25 cellular contexts compared by ENCODE assay signal in genomic region chr6:30903236-30903635, GRCh38. TPM values are rescaled to one million over a fixed set of nuclear protein-coding genes. Genes with fewer than 3 reads are reported as not detected.
"Had no signal": no experiment of that assay in that cellular context is flagged by ENCODE, and none has a peak within 500 bp of the region (broad histone marks: within the 10 kb centered on the region; RNA-seq: fewer than 3 reads in every experiment).

No MANE protein-coding gene starts in this region.

- DNase-seq: activated CD4-positive, alpha-beta memory T cell treated with anti-CD3 and anti-CD28 coated beads, Interleukin-2, amount 10 ng/mL, durations not matched to agents 7 days and 5 days; activated CD4-positive, alpha-beta T cell treated with anti-CD3 and anti-CD28 coated beads for 4 hours; activated CD4-positive, CD25-positive, alpha-beta regulatory T cell; activated gamma-delta T cell; activated naive CD4-positive, alpha-beta T cell treated with anti-CD3 and anti-CD28 coated beads, Interleukin-2, amount 50 U/mL, for 16 hours; activated naive CD8-positive, alpha-beta T cell treated with anti-CD3 and anti-CD28 coated beads, Interleukin-2, amount 50 U/mL, for 24 hours; cerebellar nuclear complex; esophagus squamous epithelium; gastrocnemius medialis; head of caudate nucleus; left cardiac atrium; mesendoderm; nucleus accumbens; right cardiac atrium; stimulated activated CD4-positive, alpha-beta T cell treated with anti-CD3 and anti-CD28 coated beads, Interleukin-4, amount 100 ng/mL, for 4 hours; stimulated activated naive CD8-positive, alpha-beta T cell treated with anti-CD3 and anti-CD28 coated beads, Interleukin-15, amount 100 ng/mL, for 72 hours; tibial artery had no signal

- ATAC-seq: activated naive CD8-positive, alpha-beta T cell treated with anti-CD3 and anti-CD28 coated beads, Interleukin-2, amount 50 U/mL, for 24 hours; gastrocnemius medialis; left cardiac atrium; mucosa of descending colon; right cardiac atrium; stimulated activated naive CD8-positive, alpha-beta T cell treated with anti-CD3 and anti-CD28 coated beads, Interleukin-15, amount 100 ng/mL, for 72 hours had no signal

- H3K27ac ChIP-seq: coronary artery, esophagus squamous epithelium, gastrocnemius medialis, parathyroid adenoma, tibial artery had no signal

- H2AFZ ChIP-seq: parathyroid adenoma had no signal

- H3K4me3 Mint-ChIP-seq: activated CD4-positive, alpha-beta memory T cell treated with anti-CD3 and anti-CD28 coated beads, Interleukin-2, amount 10 ng/mL, durations not matched to agents 7 days and 5 days; activated naive CD8-positive, alpha-beta T cell treated with anti-CD3 and anti-CD28 coated beads, Interleukin-2, amount 50 U/mL, for 24 hours; stimulated activated naive CD8-positive, alpha-beta T cell treated with anti-CD3 and anti-CD28 coated beads, Interleukin-15, amount 100 ng/mL, for 72 hours had no signal

- H3K27me3 ChIP-seq: esophagus squamous epithelium, gastrocnemius medialis, tibial artery had no signal

- H3K4me3 ChIP-seq: coronary artery, esophagus squamous epithelium, gastrocnemius medialis, mucosa of descending colon, tibial artery had no signal

- FAIRE-seq: islet of Langerhans had no signal

- H3K9me3 ChIP-seq: esophagus squamous epithelium, gastrocnemius medialis, mucosa of descending colon, tibial artery had no signal

- H3K27me3 Mint-ChIP-seq: activated CD4-positive, alpha-beta memory T cell treated with anti-CD3 and anti-CD28 coated beads, Interleukin-2, amount 10 ng/mL, durations not matched to agents 7 days and 5 days; activated naive CD8-positive, alpha-beta T cell treated with anti-CD3 and anti-CD28 coated beads, Interleukin-2, amount 50 U/mL, for 24 hours; stimulated activated naive CD8-positive, alpha-beta T cell treated with anti-CD3 and anti-CD28 coated beads, Interleukin-15, amount 100 ng/mL, for 72 hours had no signal

- H3K9ac ChIP-seq: parathyroid adenoma had no signal

- H3K9me3 Mint-ChIP-seq: activated CD4-positive, alpha-beta memory T cell treated with anti-CD3 and anti-CD28 coated beads, Interleukin-2, amount 10 ng/mL, durations not matched to agents 7 days and 5 days; activated naive CD8-positive, alpha-beta T cell treated with anti-CD3 and anti-CD28 coated beads, Interleukin-2, amount 50 U/mL, for 24 hours; stimulated activated naive CD8-positive, alpha-beta T cell treated with anti-CD3 and anti-CD28 coated beads, Interleukin-15, amount 100 ng/mL, for 72 hours had no signal

- H3K27ac Mint-ChIP-seq: activated CD4-positive, alpha-beta memory T cell treated with anti-CD3 and anti-CD28 coated beads, Interleukin-2, amount 10 ng/mL, durations not matched to agents 7 days and 5 days; activated naive CD8-positive, alpha-beta T cell treated with anti-CD3 and anti-CD28 coated beads, Interleukin-2, amount 50 U/mL, for 24 hours; stimulated activated naive CD8-positive, alpha-beta T cell treated with anti-CD3 and anti-CD28 coated beads, Interleukin-15, amount 100 ng/mL, for 72 hours had no signal

- H3K4me1 ChIP-seq: parathyroid adenoma, tibial artery had no signal

RNA-seq across cellular contexts. Expression of gene SFTA2, which starts 28.7 kb away (rescaled TPM):
- total RNA-seq: activated CD4-positive, alpha-beta memory T cell treated with anti-CD3 and anti-CD28 coated beads, Interleukin-2, amount 10 ng/mL, durations not matched to agents 7 days and 5 days; gastrocnemius medialis; left cardiac atrium; mucosa of descending colon; pulmonary artery endothelial cell had no signal
- polyA plus RNA-seq: neural cell, right cardiac atrium had no signal

RNA-seq across cellular contexts. Expression of gene MUCL3, which starts 37.5 kb away (rescaled TPM):
- total RNA-seq: activated CD4-positive, alpha-beta memory T cell treated with anti-CD3 and anti-CD28 coated beads, Interleukin-2, amount 10 ng/mL, durations not matched to agents 7 days and 5 days; gastrocnemius medialis; left cardiac atrium; lower leg skin; pulmonary artery endothelial cell; right cardiac atrium; ureter had no signal
- polyA plus RNA-seq: neural cell, right cardiac atrium had no signal
